In the genomic region with DNA sequence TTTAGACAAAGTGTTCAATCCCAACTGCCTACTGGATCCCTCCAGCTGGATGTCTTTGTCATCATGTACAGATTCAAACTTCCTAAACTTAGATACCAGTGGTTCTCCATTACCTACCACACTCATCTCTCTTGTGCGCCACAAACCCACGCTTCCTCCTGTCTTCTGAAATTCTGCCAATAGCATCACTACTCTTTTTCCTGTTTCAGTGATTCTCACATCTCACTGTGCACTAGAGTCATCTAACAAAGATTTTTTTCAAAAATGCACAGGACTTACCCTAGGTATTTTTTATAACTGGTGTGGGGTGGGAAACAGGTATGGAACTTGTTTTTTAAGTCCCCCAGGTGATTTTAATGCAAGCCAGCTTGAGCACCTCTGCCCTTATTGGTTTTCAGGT, we compare ENCODE assay signal across 13 cellular contexts. TPM values are rescaled to one million over a fixed set of nuclear protein-coding genes. Genes with fewer than 3 reads are reported as not detected.
DNase-seq lines count a peak whose midpoint lies in the region; ATAC-seq and TF ChIP-seq lines count a peak whose summit lies in the region.
"Had no signal": no experiment of that assay in that cellular context is flagged by ENCODE, and none has a peak within 500 bp of the region (broad histone marks: within the 10 kb centered on the region; RNA-seq: fewer than 3 reads in every experiment).

No MANE protein-coding gene starts in this region.

- no peak for ATAC-seq in gastroesophageal sphincter
- ATAC-seq in HG03025 (IDR thresholded peaks at IDR 0.05; ENCODE audit: low FRiP score, unreplicated experiment), result no peak

- no peak for TF ChIP-seq CTCF in osteoblast (IDR thresholded peaks at IDR 0.05; ENCODE audit: extremely low read depth, low read depth, low read length)
- no peak for TF ChIP-seq CTCF in gastroesophageal sphincter (IDR thresholded peaks at IDR 0.05)

- peaks cover 69% of the 10 kb centered on the region for H3K4me1 Mint-ChIP-seq in activated T-cell treated with anti-CD3 and anti-CD28 coated beads, Interleukin-2, amount 50 U/mL, for 24 hours (ENCODE audit: low read depth)
- peaks cover 59% of the 10 kb centered on the region for H3K4me1 Mint-ChIP-seq in activated T-helper 1 cell treated with anti-CD3 and anti-CD28 coated beads, Interleukin-12 subunit alpha, Interleukin-12 subunit beta, Interleukin-2, Interleukin-4 antibody, amounts not matched to agents 30 ng/mL and 10 ng/mL and 1 ng/mL, durations not matched to agents 14 hours and 24 hours and 36 hours (ENCODE audit: low read depth)

- H3K4me1 ChIP-seq in osteoblast (ENCODE audit: insufficient read depth, low read length), result peaks cover 14% of the 10 kb centered on the region
- H3K4me1 ChIP-seq in gastroesophageal sphincter, result peaks cover 0 to 46% (median 5%) of the 10 kb centered on the region in 3 donors

- H3K9me3 ChIP-seq in osteoblast (ENCODE audit: low read depth, low read length) (no peaks in the 10 kb centered on the region), gastroesophageal sphincter (no peaks in the 10 kb centered on the region)
- H3K9me3 ChIP-seq: breast epithelium had no signal

- peak overlapping the region; percentile 41 for H3K27ac ChIP-seq in osteoblast (ENCODE audit: low read depth, low read length)
- H3K27ac ChIP-seq in gastroesophageal sphincter, result no peak overlapping the region
- H3K27ac ChIP-seq: breast epithelium had no signal

- TF ChIP-seq EP300 in gastroesophageal sphincter (IDR thresholded peaks at IDR 0.05), result no peak

- WGBS in gastroesophageal sphincter (ENCODE audit: low coverage in 1 of 2), 2 donors, result 66 to 73% methylated on average over 2 of the region's 2 CpGs

- no peak for TF ChIP-seq POLR2A in gastroesophageal sphincter (IDR thresholded peaks at IDR 0.05)

- H3K4me2 ChIP-seq in osteoblast (ENCODE audit: insufficient read depth, low read length), result no peak overlapping the region

- H2AFZ ChIP-seq in osteoblast (ENCODE audit: low read length), result no peak overlapping the region

- H3K36me3 Mint-ChIP-seq in activated T-cell treated with anti-CD3 and anti-CD28 coated beads, Interleukin-2, amount 50 U/mL, for 24 hours (ENCODE audit: low read depth), result peaks cover 85% of the 10 kb centered on the region
- H3K36me3 Mint-ChIP-seq in activated T-helper 1 cell treated with anti-CD3 and anti-CD28 coated beads, Interleukin-12 subunit alpha, Interleukin-12 subunit beta, Interleukin-2, Interleukin-4 antibody, amounts not matched to agents 30 ng/mL and 10 ng/mL and 1 ng/mL, durations not matched to agents 14 hours and 24 hours and 36 hours (ENCODE audit: low read depth), result peaks cover 55% of the 10 kb centered on the region

- peaks cover 37% of the 10 kb centered on the region for H3K79me2 ChIP-seq in osteoblast (ENCODE audit: insufficient read depth, low read length)

- peak overlapping the region; percentile 43 for H3K4me3 Mint-ChIP-seq in activated T-cell treated with anti-CD3 and anti-CD28 coated beads, Interleukin-2, amount 50 U/mL, for 24 hours
- peak overlapping the region; percentile 28 for H3K4me3 Mint-ChIP-seq in activated T-helper 1 cell treated with anti-CD3 and anti-CD28 coated beads, Interleukin-12 subunit alpha, Interleukin-12 subunit beta, Interleukin-2, Interleukin-4 antibody, amounts not matched to agents 30 ng/mL and 10 ng/mL and 1 ng/mL, durations not matched to agents 14 hours and 24 hours and 36 hours

- peaks cover 22% of the 10 kb centered on the region for H4K20me1 ChIP-seq in osteoblast (ENCODE audit: insufficient read depth, low read length)

- H3K9me3 Mint-ChIP-seq in activated T-cell treated with anti-CD3 and anti-CD28 coated beads, Interleukin-2, amount 50 U/mL, for 24 hours, result no peaks in the 10 kb centered on the region
- H3K9me3 Mint-ChIP-seq in activated T-helper 1 cell treated with anti-CD3 and anti-CD28 coated beads, Interleukin-12 subunit alpha, Interleukin-12 subunit beta, Interleukin-2, Interleukin-4 antibody, amounts not matched to agents 30 ng/mL and 10 ng/mL and 1 ng/mL, durations not matched to agents 14 hours and 24 hours and 36 hours, result no peaks in the 10 kb centered on the region

- H3K27me3 ChIP-seq in osteoblast (ENCODE audit: insufficient read depth, low read length), result no peaks in the 10 kb centered on the region
- H3K27me3 ChIP-seq in gastroesophageal sphincter, result no peaks in the 10 kb centered on the region
- H3K27me3 ChIP-seq: breast epithelium had no signal

- H3K27ac Mint-ChIP-seq in activated T-cell treated with anti-CD3 and anti-CD28 coated beads, Interleukin-2, amount 50 U/mL, for 24 hours, result peak overlapping the region; percentile 76
- peak overlapping the region; percentile 40 for H3K27ac Mint-ChIP-seq in activated T-helper 1 cell treated with anti-CD3 and anti-CD28 coated beads, Interleukin-12 subunit alpha, Interleukin-12 subunit beta, Interleukin-2, Interleukin-4 antibody, amounts not matched to agents 30 ng/mL and 10 ng/mL and 1 ng/mL, durations not matched to agents 14 hours and 24 hours and 36 hours

- no peak for DNase-seq in activated T-cell treated with anti-CD3 and anti-CD28 coated beads, Interleukin-2, amount 50 U/mL, for 24 hours
- DNase-seq in activated T-cell treated with anti-CD3 and anti-CD28 coated beads, Interleukin-2, amount 50 U/mL, for 1 hour, result no peak
- DNase-seq in activated T-helper 1 cell treated with anti-CD3 and anti-CD28 coated beads, Interleukin-12 subunit alpha, Interleukin-12 subunit beta, Interleukin-2, Interleukin-4 antibody, amounts not matched to agents 30 ng/mL and 10 ng/mL and 1 ng/mL, durations not matched to agents 14 hours and 24 hours and 36 hours (ENCODE audit: low spot score), result no peak
- DNase-seq in osteoblast (ENCODE audit: insufficient read length, low spot score, missing footprints), result no peak
- DNase-seq: DMS79; erythroblast; mesenchymal stem cell; NCI-H1930; NK-92 treated with Interleukin-12 subunit alpha and Interleukin-12 subunit beta, amount 100 ng/mL, for 24 hours had no signal

- no peaks in the 10 kb centered on the region for H3K27me3 Mint-ChIP-seq in activated T-cell treated with anti-CD3 and anti-CD28 coated beads, Interleukin-2, amount 50 U/mL, for 24 hours
- H3K27me3 Mint-ChIP-seq in activated T-helper 1 cell treated with anti-CD3 and anti-CD28 coated beads, Interleukin-12 subunit alpha, Interleukin-12 subunit beta, Interleukin-2, Interleukin-4 antibody, amounts not matched to agents 30 ng/mL and 10 ng/mL and 1 ng/mL, durations not matched to agents 14 hours and 24 hours and 36 hours (ENCODE audit: insufficient read depth), result no peaks in the 10 kb centered on the region

- H3K36me3 ChIP-seq in osteoblast (ENCODE audit: insufficient read depth, low read length) (peaks cover 52% of the 10 kb centered on the region), gastroesophageal sphincter (peaks cover 0 to 91% of the 10 kb centered on the region in 2 donors)
- H3K36me3 ChIP-seq: breast epithelium had no signal

- intact Hi-C loops in activated T-helper 1 cell treated with anti-CD3 and anti-CD28 coated beads, Interleukin-12 subunit alpha, Interleukin-12 subunit beta, Interleukin-2, Interleukin-4 antibody, amounts not matched to agents 30 ng/mL and 10 ng/mL and 1 ng/mL, durations not matched to agents 14 hours and 24 hours and 36 hours (cut with micrococcal nuclease), result loop anchor here (1.0 kb wide), 1 partner anchor 21 kb away; no protein-coding TSS in a partner anchor

- H3K4me3 ChIP-seq in osteoblast (ENCODE audit: insufficient read depth, low read length), result no peak overlapping the region
- H3K4me3 ChIP-seq in gastroesophageal sphincter, result no peak overlapping the region
- H3K4me3 ChIP-seq: breast epithelium had no signal

RNA-seq across cellular contexts. Expression of gene PSMB5, which starts 5.9 kb away (rescaled TPM):
- total RNA-seq in activated T-helper 1 cell treated with anti-CD3 and anti-CD28 coated beads, Interleukin-12 subunit alpha, Interleukin-12 subunit beta, Interleukin-2, Interleukin-4 antibody, amounts not matched to agents 30 ng/mL and 10 ng/mL and 1 ng/mL, durations not matched to agents 14 hours and 24 hours and 36 hours, result 144 and 148 TPM in 2 replicates
- total RNA-seq in osteoblast (162 and 164 TPM in 2 replicates), gastroesophageal sphincter (100 to 1,000 TPM; 125 to 182 (median 133) TPM)

RNA-seq across cellular contexts. Expression of gene PSMB11, which starts 13.2 kb away (rescaled TPM):
- not detected in 2 replicates for total RNA-seq in activated T-helper 1 cell treated with anti-CD3 and anti-CD28 coated beads, Interleukin-12 subunit alpha, Interleukin-12 subunit beta, Interleukin-2, Interleukin-4 antibody, amounts not matched to agents 30 ng/mL and 10 ng/mL and 1 ng/mL, durations not matched to agents 14 hours and 24 hours and 36 hours
- total RNA-seq in osteoblast (not detected in 2 replicates), gastroesophageal sphincter (under 1 TPM in 1 of 4 donors, not detected in 3; 0.27 TPM)
- total RNA-seq: activated CD8-positive, alpha-beta memory T cell treated with anti-CD3 and anti-CD28 coated beads for 36 hours; breast epithelium had no signal

RNA-seq across cellular contexts. Expression of gene C14orf93, which starts 18.9 kb away (rescaled TPM):
- 6.3 and 7.2 TPM in 2 replicates for total RNA-seq in activated T-helper 1 cell treated with anti-CD3 and anti-CD28 coated beads, Interleukin-12 subunit alpha, Interleukin-12 subunit beta, Interleukin-2, Interleukin-4 antibody, amounts not matched to agents 30 ng/mL and 10 ng/mL and 1 ng/mL, durations not matched to agents 14 hours and 24 hours and 36 hours
- total RNA-seq in osteoblast, result 12.4 and 15.9 TPM in 2 replicates
- 10 to 100 TPM in 3 of 4 donors, 1 to 10 TPM in 1; 8.4 to 16.0 (median 13.2) TPM for total RNA-seq in gastroesophageal sphincter

RNA-seq across cellular contexts. Expression of gene CDH24, which starts 28.5 kb away (rescaled TPM):
- 1.0 and 1.2 TPM in 2 replicates for total RNA-seq in activated T-helper 1 cell treated with anti-CD3 and anti-CD28 coated beads, Interleukin-12 subunit alpha, Interleukin-12 subunit beta, Interleukin-2, Interleukin-4 antibody, amounts not matched to agents 30 ng/mL and 10 ng/mL and 1 ng/mL, durations not matched to agents 14 hours and 24 hours and 36 hours
- 3.3 and 3.5 TPM in 2 replicates for total RNA-seq in osteoblast
- total RNA-seq in gastroesophageal sphincter, result 1 to 10 TPM; 1.5 to 3.6 (median 2.6) TPM

RNA-seq across cellular contexts. Expression of gene AJUBA, which starts 46.4 kb away (rescaled TPM):
- total RNA-seq in activated T-helper 1 cell treated with anti-CD3 and anti-CD28 coated beads, Interleukin-12 subunit alpha, Interleukin-12 subunit beta, Interleukin-2, Interleukin-4 antibody, amounts not matched to agents 30 ng/mL and 10 ng/mL and 1 ng/mL, durations not matched to agents 14 hours and 24 hours and 36 hours, result 1.8 and 2.7 TPM in 2 replicates
- 63.9 and 74.9 TPM in 2 replicates for total RNA-seq in osteoblast
- total RNA-seq in gastroesophageal sphincter, result 10 to 100 TPM in 3 of 4 donors, 1 to 10 TPM in 1; 8.8 to 27.0 (median 17.8) TPM
